ENCODE assay signal across 8 cellular contexts in genomic region chr11:72642815-72643511, GRCh38. TPM values are rescaled to one million over a fixed set of nuclear protein-coding genes. Genes with fewer than 3 reads are reported as not detected.
A peak's percentile ranks its signal among the peaks of the same experiment; 100 is the strongest.
DNase-seq lines count a peak whose midpoint lies in the region; ATAC-seq and TF ChIP-seq lines count a peak whose summit lies in the region.

No MANE protein-coding gene starts in this region.

- H3K36me3 Mint-ChIP-seq in neural crest cell (ENCODE audit: low read depth), result no peaks in the 10 kb centered on the region

- H3K4me3 Mint-ChIP-seq in neural crest cell, result peak overlapping the region; percentile 72

- peak overlapping the region; percentile 40 for H3K27ac ChIP-seq in Panc1 (ENCODE audit: low read length)
- no peak overlapping the region for H3K27ac ChIP-seq in subcutaneous abdominal adipose tissue (ENCODE audit: low read depth, low read length)

- intact Hi-C loops in Panc1 (cut with micrococcal nuclease; ENCODE audit: unreplicated experiment), result loop anchor here (2.0 to 10.0 kb wide), 3 partner anchors 44 to 168 kb away; no protein-coding TSS in a partner anchor

- H3K4me1 Mint-ChIP-seq in neural crest cell, result no peaks in the 10 kb centered on the region

- peaks cover 6% of the 10 kb centered on the region; the same call in 1 of the 2 replicates for H3K4me1 ChIP-seq in Panc1 (ENCODE audit: control insufficient read depth, insufficient read depth, low read length)
- peaks cover 3 to 40% (median 28%) of the 10 kb centered on the region in 5 donors for H3K4me1 ChIP-seq in subcutaneous abdominal adipose tissue (ENCODE audit: control insufficient read depth in 5 of 5, insufficient read depth in 5 of 5, low read length in 5 of 5)

- DNase-seq in CD1c-positive myeloid dendritic cell (ENCODE audit: extremely low spot score) (peak; percentile 79), Panc1 (ENCODE audit: low read depth, low spot score) (peak; percentile 48), fibroblast of peridontal ligament (ENCODE audit: extremely low read depth) (peak; percentile 24), neural crest cell (ENCODE audit: low read depth, low spot score) (peak; percentile 72)
- peak; percentile 33 to 40 for DNase-seq in activated T-helper 1 cell treated with anti-CD3 and anti-CD28 coated beads, Interleukin-2, amount 50 U/mL, for 16 hours (ENCODE audit: low read depth in 1 of 2, low spot score in 1 of 2)

- no peaks in the 10 kb centered on the region for H3K9me3 ChIP-seq in Panc1 (ENCODE audit: control insufficient read depth, insufficient read depth, low read depth, low read length)
- H3K9me3 ChIP-seq in subcutaneous abdominal adipose tissue (ENCODE audit: control insufficient read depth in 5 of 5, low read length in 5 of 5), result no peaks in the 10 kb centered on the region

- H3K9me3 Mint-ChIP-seq in neural crest cell, result no peaks in the 10 kb centered on the region

- H3K36me3 ChIP-seq in Panc1 (ENCODE audit: control insufficient read depth, insufficient read depth, low read length) (no peaks in the 10 kb centered on the region), subcutaneous abdominal adipose tissue (ENCODE audit: control insufficient read depth in 5 of 5, insufficient read depth in 5 of 5, low read length in 5 of 5) (no peaks in the 10 kb centered on the region)

- H3K27me3 ChIP-seq in Panc1 (ENCODE audit: control insufficient read depth, insufficient read depth, low read length) (peaks cover 13% of the 10 kb centered on the region), subcutaneous abdominal adipose tissue (ENCODE audit: control insufficient read depth in 5 of 5, insufficient read depth in 4 of 5, low read length in 5 of 5) (peaks cover 9 to 36% (median 31%) of the 10 kb centered on the region in 5 donors)

- no TSS peak for BruUV-seq in Panc1 (replicated peaks; lab: Mats Ljungman, UMichigan)

- in situ Hi-C loops in Panc1 (cut with HindIII; ENCODE audit: low pct_unique_long_range_greater_than_20kb, low sequenced_read_pairs), result no loop called here

- H3K4me3 ChIP-seq in Panc1 (ENCODE audit: low read depth in 2 of 2, low read length in 2 of 2), result peak overlapping the region; percentile 37 to 50
- H3K4me3 ChIP-seq in subcutaneous abdominal adipose tissue (ENCODE audit: low read depth in 1 of 5, low read length in 5 of 5), result peak overlapping the region in 4 of 5 donors; percentile 50 to 74 (median 65)

- TF ChIP-seq CTCF in Panc1 (IDR thresholded peaks at IDR 0.05) (peak; percentile 99), neural crest cell (conservative IDR thresholded peaks at IDR 0.05) (peak; percentile 98)

- CTCF ChIA-PET in Panc1 (lab: Charles Lee), result interaction anchor here (0.7 to 2.1 kb wide), 4 partner anchors 32 to 294 kb away, joined by 3 to 11 read pairs (median 6); no protein-coding TSS in a partner anchor

- H3K27ac Mint-ChIP-seq in neural crest cell (ENCODE audit: unreplicated experiment), result no peak overlapping the region

- peak overlapping the region in 3 of 5 donors; percentile 41 to 55 (median 47) for H3K9ac ChIP-seq in subcutaneous abdominal adipose tissue (ENCODE audit: low read length in 5 of 5)

- H3K27me3 Mint-ChIP-seq in neural crest cell (ENCODE audit: low read depth), result peaks cover 12% of the 10 kb centered on the region

- POLR2A ChIA-PET in Panc1 (lab: Charles Lee), result interaction anchor here (0.6 kb wide), 1 partner anchor 1103 kb away, joined by 4 read pairs; no protein-coding TSS in a partner anchor

- ATAC-seq in HG02798 (IDR thresholded peaks at IDR 0.05; ENCODE audit: poor library complexity, unreplicated experiment) (peak; percentile 60), Panc1 (peak; percentile 85), GM18858 (IDR thresholded peaks at IDR 0.05; ENCODE audit: unreplicated experiment) (no peak)

RNA-seq across cellular contexts. Expression of gene PDE2A, which starts 31.3 kb away (rescaled TPM):
- total RNA-seq in Panc1 (2021; ENCODE audit: unreplicated experiment) (0.74 TPM), neural crest cell (2.0 and 3.0 TPM in 2 replicates)
- polyA plus RNA-seq in Panc1 (2012; ENCODE audit: insufficient read length), result 0.51 TPM

Comparison
In these comparisons a context has a peak if more than half of its experiments do, and no peak if none do; other contexts are left out.
1. DNase-seq: peak in every context shown above with its lines; median percentile 79 in CD1c-positive myeloid dendritic cell; 72 in neural crest cell; 48 in Panc1; 36 in activated T-helper 1 cell treated with anti-CD3 and anti-CD28 coated beads, Interleukin-2, amount 50 U/mL, for 16 hours; 24 in fibroblast of peridontal ligament.